Comparison of ENCODE assay signal across 1 cellular context in genomic region chr2:112941753-112942653, GRCh38.
TF ChIP-seq lines count a peak whose summit lies in the region.

No MANE protein-coding gene starts in this region.

TF ChIP-seq in K562, 482 proteins besides CTCF, POLR2A, EP300 and RAD21 (continued from another document):
- TF ChIP-seq STAG1 (CRISPR knock-in tag; IDR thresholded peaks at IDR 0.05; ENCODE audit: borderline replicate concordance) (peak; percentile 84; the same call in 1 of the 2 replicates), CHD1 (IDR thresholded peaks at IDR 0.05; ENCODE audit: low read length) (no peak), SMARCA5 (IDR thresholded peaks at IDR 0.05) (no peak), NR2C2 (CRISPR knock-in tag; IDR thresholded peaks at IDR 0.05) (0 out of 2 replicates have a peak, but pooled peaks have one; percentile 16), NR2C2 (tag; IDR thresholded peaks at IDR 0.05) (no peak), CTBP1 (IDR thresholded peaks at IDR 0.05; ENCODE audit: borderline replicate concordance) (peak; percentile 47; the same call in 1 of the 2 replicates), YY1 (IDR thresholded peaks at IDR 0.05; ENCODE audit: borderline replicate concordance in 1 of 3, control insufficient read depth in 1 of 3, extremely low read depth in 1 of 3, insufficient read depth in 3 of 3, insufficient read length in 1 of 3, insufficient replicate concordance in 2 of 3, low read depth in 1 of 3, low read length in 2 of 3) (peak in 1 of 3 experiments; percentile 14), TEAD1 (CRISPR knock-in tag; IDR thresholded peaks at IDR 0.05) (0 out of 4 replicates have a peak, but pooled peaks of 1 of the 2 experiments have one; percentile 34), EHMT2 (IDR thresholded peaks at IDR 0.05) (0 out of 2 replicates have a peak, but pooled peaks have one; percentile 41), CTCFL (IDR thresholded peaks at IDR 0.05; ENCODE audit: borderline replicate concordance, insufficient read depth, low read depth, low read length, poor library complexity, severe bottlenecking) (peak; percentile 81), CC2D1A (IDR thresholded peaks at IDR 0.05) (0 out of 2 replicates have a peak, but pooled peaks have one; percentile 41), ZNF77 (CRISPR knock-in tag; IDR thresholded peaks at IDR 0.05) (no peak), MYC (IDR thresholded peaks at IDR 0.05; ENCODE audit: low read depth, low read length) (peak; percentile 57; the same call in 1 of the 2 replicates), MYC (CRISPR knock-in tag; IDR thresholded peaks at IDR 0.05; ENCODE audit: borderline replicate concordance, low read depth) (no peak), REST (CRISPR knock-in tag; IDR thresholded peaks at IDR 0.05; ENCODE audit: low read depth) (0 out of 2 replicates have a peak, but pooled peaks have one; percentile 45), UBTF (IDR thresholded peaks at IDR 0.05; ENCODE audit: borderline replicate concordance in 1 of 2, low read depth in 2 of 2, low read length in 2 of 2) (0 out of 4 replicates have a peak, but pooled peaks of 1 of the 2 experiments have one; percentile 38), ESRRA (IDR thresholded peaks at IDR 0.05; ENCODE audit: borderline replicate concordance, low read depth) (no peak), CREB5 (CRISPR knock-in tag; IDR thresholded peaks at IDR 0.05) (no peak), RCOR1 (IDR thresholded peaks at IDR 0.05; ENCODE audit: borderline replicate concordance in 1 of 2, low read depth in 2 of 2, low read length in 2 of 2) (0 out of 4 replicates have a peak, but pooled peaks of 1 of the 2 experiments have one; percentile 41)
